Comparison of ENCODE assay signal across 10 cellular contexts in genomic region chr7:85030893-85031292, GRCh38.
DNase-seq lines count a peak whose midpoint lies in the region; ATAC-seq and TF ChIP-seq lines count a peak whose summit lies in the region.
"Had no signal": no experiment of that assay in that cellular context is flagged by ENCODE, and none has a peak within 500 bp of the region (broad histone marks: within the 10 kb centered on the region; RNA-seq: fewer than 3 reads in every experiment).

No MANE protein-coding gene starts in this region.

- no peak overlapping the region for H3K4me3 ChIP-seq in body of pancreas
- no peak overlapping the region for H3K4me3 ChIP-seq in mesendoderm (ENCODE audit: low read length)

- H3K4me3 Mint-ChIP-seq in CD4-positive, alpha-beta T cell, result no peak overlapping the region
- H3K4me3 Mint-ChIP-seq: IgD-negative memory B cell, memory B cell had no signal

- H3K4me2 ChIP-seq in mesendoderm (ENCODE audit: low read length), result no peak overlapping the region

- H4K8ac ChIP-seq in mesendoderm (ENCODE audit: low read depth, low read length), result no peak overlapping the region

- no peak for ATAC-seq in CD4-positive, alpha-beta T cell (ENCODE audit: poor library complexity)
- ATAC-seq in GM19463 (IDR thresholded peaks at IDR 0.05; ENCODE audit: unreplicated experiment) (peak; percentile 49), body of pancreas (peak; percentile 9), HG03460 (IDR thresholded peaks at IDR 0.05; ENCODE audit: unreplicated experiment) (no peak)

- H3K79me1 ChIP-seq in mesendoderm (ENCODE audit: low read length), result no peaks in the 10 kb centered on the region

- no peak overlapping the region for H3K9ac ChIP-seq in mesendoderm (ENCODE audit: low read length)

- no peak overlapping the region for H3K18ac ChIP-seq in mesendoderm (ENCODE audit: low read length)

- TF ChIP-seq POLR2A in body of pancreas (IDR thresholded peaks at IDR 0.05), result no peak

- H3K36me3 ChIP-seq in body of pancreas (replicated peaks in 1 of 2; ENCODE audit: insufficient read depth in 1 of 2, low read depth in 2 of 2) (no peaks in the 10 kb centered on the region), mesendoderm (ENCODE audit: control insufficient read depth, insufficient read depth, low read length) (no peaks in the 10 kb centered on the region)

- H3K23ac ChIP-seq in mesendoderm (ENCODE audit: low read length), result no peak overlapping the region

- no peak overlapping the region for H3K4ac ChIP-seq in mesendoderm (ENCODE audit: low read depth, low read length)

- H3K9me3 ChIP-seq in CD4-positive, alpha-beta T cell (ENCODE audit: control insufficient read depth, low read length), result no peaks in the 10 kb centered on the region
- no peaks in the 10 kb centered on the region for H3K9me3 ChIP-seq in body of pancreas

- H3K36me3 Mint-ChIP-seq in CD4-positive, alpha-beta T cell (ENCODE audit: low read depth), result no peaks in the 10 kb centered on the region
- H3K36me3 Mint-ChIP-seq: IgD-negative memory B cell, memory B cell had no signal

- POLR2A ChIA-PET in CD4-positive, alpha-beta T cell (lab: Charles Lee), result no interaction called here

- no peak overlapping the region for H2BK15ac ChIP-seq in mesendoderm (replicated peaks; ENCODE audit: low read depth)

- intact Hi-C loops in CD4-positive, alpha-beta T cell (cut with DNase I, micrococcal nuclease), result no loop called here
- intact Hi-C loops in body of pancreas (cut with DNase I), result no loop called here

- H2AK5ac ChIP-seq in mesendoderm (ENCODE audit: low read length), result no peak overlapping the region

- peak; percentile 10 for TF ChIP-seq CTCF in CD4-positive, alpha-beta T cell (IDR thresholded peaks at IDR 0.05)
- TF ChIP-seq CTCF in body of pancreas (IDR thresholded peaks at IDR 0.05), result peak in 6 of 7 experiments; percentile 20 to 46 (median 36)

- H3K9me3 Mint-ChIP-seq in CD4-positive, alpha-beta T cell, result no peaks in the 10 kb centered on the region
- H3K9me3 Mint-ChIP-seq: IgD-negative memory B cell, memory B cell had no signal

- H3K4me1 Mint-ChIP-seq in CD4-positive, alpha-beta T cell (ENCODE audit: low read depth), result no peaks in the 10 kb centered on the region
- H3K4me1 Mint-ChIP-seq: IgD-negative memory B cell, memory B cell had no signal

- no peak overlapping the region for H4K5ac ChIP-seq in mesendoderm (ENCODE audit: low read length)

- no peak overlapping the region for H3K27ac ChIP-seq in CD4-positive, alpha-beta T cell (ENCODE audit: low read depth, low read length)
- H3K27ac ChIP-seq in body of pancreas, result no peak overlapping the region
- H3K27ac ChIP-seq in mesendoderm (ENCODE audit: low read depth, low read length), result no peak overlapping the region

- no peak overlapping the region for H3K27ac Mint-ChIP-seq in CD4-positive, alpha-beta T cell
- H3K27ac Mint-ChIP-seq: IgD-negative memory B cell, memory B cell had no signal

- peaks cover under 1% of the 10 kb centered on the region for H3K4me1 ChIP-seq in body of pancreas
- no peaks in the 10 kb centered on the region for H3K4me1 ChIP-seq in mesendoderm (ENCODE audit: control insufficient read depth, low read depth, low read length)

- no peaks in the 10 kb centered on the region for H3K79me2 ChIP-seq in mesendoderm (ENCODE audit: control insufficient read depth, insufficient read depth, low read length)

- no peak overlapping the region for H3K56ac ChIP-seq in mesendoderm (ENCODE audit: low read length)

- no peaks in the 10 kb centered on the region for H3K27me3 ChIP-seq in CD4-positive, alpha-beta T cell (ENCODE audit: control insufficient read depth, insufficient read depth, low read length)
- H3K27me3 ChIP-seq in body of pancreas, result no peaks in the 10 kb centered on the region
- no peaks in the 10 kb centered on the region for H3K27me3 ChIP-seq in mesendoderm (ENCODE audit: insufficient read depth, low read length, poor library complexity)

- CTCF ChIA-PET in CD4-positive, alpha-beta T cell (lab: Charles Lee), result no interaction called here

- no peak overlapping the region for H2BK120ac ChIP-seq in mesendoderm (ENCODE audit: low read depth, low read length)

- DNase-seq in CD4-positive, alpha-beta T cell, result no peak
- DNase-seq in NCI-H1048 (lab: John Stamatoyannopoulos, UW) (peak; percentile 8), body of pancreas (no peak), mesendoderm (peak; percentile 62)
- no peak for DNase-seq in stimulated activated CD4-positive, alpha-beta T cell treated with anti-CD3 and anti-CD28 coated beads, Interleukin-2, amount 100 ng/mL, for 24 hours
- DNase-seq in effector CD4-positive, alpha-beta T cell, result no peak

- peaks cover 9% of the 10 kb centered on the region for H3K27me3 Mint-ChIP-seq in CD4-positive, alpha-beta T cell
- H3K27me3 Mint-ChIP-seq: IgD-negative memory B cell, memory B cell had no signal

- H2BK5ac ChIP-seq in mesendoderm (ENCODE audit: low read length), result no peak overlapping the region

Comparison
In these comparisons a context has a peak if more than half of its experiments do, and no peak if none do; other contexts are left out.
1. ATAC-seq: peak in GM19463 (single experiment) and body of pancreas (single experiment); none in CD4-positive, alpha-beta T cell (single experiment) and HG03460 (single experiment).
2. DNase-seq: peak in NCI-H1048 (single experiment) and mesendoderm (single experiment); none in CD4-positive, alpha-beta T cell (0 of 10), body of pancreas (0 of 4), stimulated activated CD4-positive, alpha-beta T cell treated with anti-CD3 and anti-CD28 coated beads, Interleukin-2, amount 100 ng/mL, for 24 hours (0 of 2) and effector CD4-positive, alpha-beta T cell (single experiment).